7 cellular contexts compared by ENCODE assay signal in genomic region chr15:38464675-38465074, GRCh38.
"Had no signal": no experiment of that assay in that cellular context is flagged by ENCODE, and none has a peak within 500 bp of the region (broad histone marks: within the 10 kb centered on the region; RNA-seq: fewer than 3 reads in every experiment).

No MANE protein-coding gene starts in this region.

- H3K4me3 ChIP-seq: GM23248, HAP-1 had no signal

- H3K36me3 ChIP-seq: HAP-1 had no signal

- H3K9me3 ChIP-seq: HAP-1 had no signal

- ATAC-seq: HCT116, HepG2 had no signal

- H3K4me1 ChIP-seq: HAP-1 had no signal

- DNase-seq: GM23248, GOT3, H7, HFFc6 had no signal
